10 cellular contexts compared by ENCODE assay signal in the genomic region with DNA sequence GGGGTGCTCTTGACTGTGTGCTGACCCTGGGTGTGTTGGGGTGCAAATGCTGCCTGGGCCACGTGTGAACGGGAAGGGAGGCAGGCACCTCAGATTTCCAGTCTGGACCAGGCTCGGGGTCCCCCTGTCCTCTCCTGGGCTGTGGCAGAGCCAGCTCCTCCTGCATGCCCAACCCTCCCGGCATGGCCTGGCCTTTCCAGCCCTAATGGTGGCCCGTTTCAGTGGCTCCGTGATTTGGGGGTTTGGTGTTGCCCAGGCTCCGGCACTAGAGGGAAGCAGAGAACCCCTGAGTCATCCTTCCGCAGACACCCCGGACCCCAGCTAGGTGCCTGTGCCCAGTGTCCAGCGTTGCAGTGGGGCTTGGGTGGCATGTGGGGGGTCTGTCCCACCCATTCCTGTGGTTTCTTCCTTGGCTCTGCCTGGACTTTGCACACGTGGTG. TPM values are rescaled to one million over a fixed set of nuclear protein-coding genes. Genes with fewer than 3 reads are reported as not detected.
DNase-seq lines count a peak whose midpoint lies in the region; ATAC-seq and TF ChIP-seq lines count a peak whose summit lies in the region.
"Had no signal": no experiment of that assay in that cellular context is flagged by ENCODE, and none has a peak within 500 bp of the region (broad histone marks: within the 10 kb centered on the region; RNA-seq: fewer than 3 reads in every experiment).

No MANE protein-coding gene starts in this region.

- H3K9me3 Mint-ChIP-seq in activated naive CD4-positive, alpha-beta T cell treated with anti-CD3 and anti-CD28 coated beads for 36 hours, result no peaks in the 10 kb centered on the region
- no peaks in the 10 kb centered on the region for H3K9me3 Mint-ChIP-seq in activated T-helper 1 cell treated with anti-CD3 and anti-CD28 coated beads, Interleukin-12 subunit alpha, Interleukin-12 subunit beta, Interleukin-2, Interleukin-4 antibody, amounts not matched to agents 30 ng/mL and 10 ng/mL and 1 ng/mL, durations not matched to agents 14 hours and 24 hours and 36 hours
- H3K9me3 Mint-ChIP-seq: HFFc6 had no signal

- H3K36me3 ChIP-seq in right lobe of liver (peaks cover 0 to 2% (median 0%) of the 10 kb centered on the region in 4 donors), transverse colon (peaks cover 0 to 8% (median 0%) of the 10 kb centered on the region in 4 donors)

- peak; percentile 13 for DNase-seq in activated naive CD4-positive, alpha-beta T cell treated with anti-CD3 and anti-CD28 coated beads for 36 hours
- DNase-seq in activated naive CD4-positive, alpha-beta T cell (lab: John Stamatoyannopoulos, UW), result no peak
- DNase-seq in activated T-helper 1 cell treated with anti-CD3 and anti-CD28 coated beads, Interleukin-12 subunit alpha, Interleukin-12 subunit beta, Interleukin-2, Interleukin-4 antibody, amounts not matched to agents 30 ng/mL and 10 ng/mL and 1 ng/mL, durations not matched to agents 14 hours and 24 hours and 36 hours (ENCODE audit: low spot score), result no peak
- DNase-seq in right lobe of liver, result peak in 2 of 3 donors; percentile 12 to 52
- DNase-seq in transverse colon, result no peak
- DNase-seq in NCI-H146 treated with DMSO at 0.1 percent for 48 hours (lab: John Stamatoyannopoulos, UW; ENCODE audit: unreplicated experiment), result no peak
- no peak for DNase-seq in putamen (ENCODE audit: low spot score)
- DNase-seq: activated CD4-positive, alpha-beta T cell treated with anti-CD3 and anti-CD28 coated beads, Interleukin-2, amount 50 U/mL, for 1 hour; HFFc6 had no signal

- intact Hi-C loops in activated naive CD4-positive, alpha-beta T cell treated with anti-CD3 and anti-CD28 coated beads for 36 hours (cut with micrococcal nuclease), result no loop called here
- intact Hi-C loops in activated T-helper 1 cell treated with anti-CD3 and anti-CD28 coated beads, Interleukin-12 subunit alpha, Interleukin-12 subunit beta, Interleukin-2, Interleukin-4 antibody, amounts not matched to agents 30 ng/mL and 10 ng/mL and 1 ng/mL, durations not matched to agents 14 hours and 24 hours and 36 hours (cut with micrococcal nuclease), result no loop called here
- intact Hi-C loops in right lobe of liver (cut with DNase I), result loop anchor here in 1 of 2 donors (10.0 kb wide), 1 partner anchor 195 kb away; no protein-coding TSS in a partner anchor
- intact Hi-C loops in transverse colon (cut with DNase I; ENCODE audit: low total_unique reads), result no loop called here

- H3K27ac ChIP-seq in right lobe of liver (no peak overlapping the region), transverse colon (peak overlapping the region; percentile 92 to 95 (median 93))

- no peak for TF ChIP-seq POLR2A in right lobe of liver (IDR thresholded peaks at IDR 0.05)
- TF ChIP-seq POLR2A in transverse colon (IDR thresholded peaks at IDR 0.05), result no peak

- H3K9me3 ChIP-seq in right lobe of liver (no peaks in the 10 kb centered on the region), transverse colon (no peaks in the 10 kb centered on the region)

- no peak for TF ChIP-seq CTCF in right lobe of liver (IDR thresholded peaks at IDR 0.05)
- TF ChIP-seq CTCF in transverse colon (IDR thresholded peaks at IDR 0.05), result peak in 2 of 5 experiments; percentile 12

- peak overlapping the region; percentile 99 for H3K27ac Mint-ChIP-seq in activated naive CD4-positive, alpha-beta T cell treated with anti-CD3 and anti-CD28 coated beads for 36 hours
- no peak overlapping the region for H3K27ac Mint-ChIP-seq in activated T-helper 1 cell treated with anti-CD3 and anti-CD28 coated beads, Interleukin-12 subunit alpha, Interleukin-12 subunit beta, Interleukin-2, Interleukin-4 antibody, amounts not matched to agents 30 ng/mL and 10 ng/mL and 1 ng/mL, durations not matched to agents 14 hours and 24 hours and 36 hours
- H3K27ac Mint-ChIP-seq: HFFc6 had no signal

- peak overlapping the region; percentile 80 for H3K4me3 Mint-ChIP-seq in activated naive CD4-positive, alpha-beta T cell treated with anti-CD3 and anti-CD28 coated beads for 36 hours
- H3K4me3 Mint-ChIP-seq in activated T-helper 1 cell treated with anti-CD3 and anti-CD28 coated beads, Interleukin-12 subunit alpha, Interleukin-12 subunit beta, Interleukin-2, Interleukin-4 antibody, amounts not matched to agents 30 ng/mL and 10 ng/mL and 1 ng/mL, durations not matched to agents 14 hours and 24 hours and 36 hours, result peak overlapping the region; percentile 85
- H3K4me3 Mint-ChIP-seq: HFFc6 had no signal

- no peak for TF ChIP-seq EP300 in transverse colon (IDR thresholded peaks at IDR 0.05; ENCODE audit: low read depth)

- H3K4me1 ChIP-seq in right lobe of liver, result no peaks in the 10 kb centered on the region
- peaks cover 31 to 77% (median 44%) of the 10 kb centered on the region in 4 donors for H3K4me1 ChIP-seq in transverse colon

- H3K4me3 ChIP-seq in right lobe of liver (no peak overlapping the region), transverse colon (no peak overlapping the region)

- no peaks in the 10 kb centered on the region for H3K27me3 Mint-ChIP-seq in activated naive CD4-positive, alpha-beta T cell treated with anti-CD3 and anti-CD28 coated beads for 36 hours (ENCODE audit: low read depth)
- H3K27me3 Mint-ChIP-seq in activated T-helper 1 cell treated with anti-CD3 and anti-CD28 coated beads, Interleukin-12 subunit alpha, Interleukin-12 subunit beta, Interleukin-2, Interleukin-4 antibody, amounts not matched to agents 30 ng/mL and 10 ng/mL and 1 ng/mL, durations not matched to agents 14 hours and 24 hours and 36 hours (ENCODE audit: insufficient read depth), result no peaks in the 10 kb centered on the region

- H3K4me1 Mint-ChIP-seq in activated naive CD4-positive, alpha-beta T cell treated with anti-CD3 and anti-CD28 coated beads for 36 hours (ENCODE audit: low read depth), result peaks cover 83% of the 10 kb centered on the region
- H3K4me1 Mint-ChIP-seq in activated T-helper 1 cell treated with anti-CD3 and anti-CD28 coated beads, Interleukin-12 subunit alpha, Interleukin-12 subunit beta, Interleukin-2, Interleukin-4 antibody, amounts not matched to agents 30 ng/mL and 10 ng/mL and 1 ng/mL, durations not matched to agents 14 hours and 24 hours and 36 hours (ENCODE audit: low read depth), result peaks cover 53% of the 10 kb centered on the region

- no peaks in the 10 kb centered on the region for H3K27me3 ChIP-seq in right lobe of liver
- no peaks in the 10 kb centered on the region for H3K27me3 ChIP-seq in transverse colon

- CTCF ChIA-PET in activated naive CD4-positive, alpha-beta T cell treated with anti-CD3 and anti-CD28 coated beads for 36 hours (lab: Charles Lee), result interaction anchor here (1.0 to 2.7 kb wide), 3 partner anchors 11 to 95 kb away, joined by 3 to 11 read pairs (median 3); no protein-coding TSS in a partner anchor

- in situ Hi-C loops in transverse colon (cut with MboI; ENCODE audit: low pct_ligation_motif_present in 1 of 4, low pct_unique_long_range_greater_than_20kb in 1 of 4, low sequenced_read_pairs in 3 of 4), result no loop called here

- WGBS in right lobe of liver (ENCODE audit: insufficient coverage, low coverage, low lambda C conversion rate, missing lambda C conversion rate), result no CpG with 5 or more reads among the region's 11 CpGs
- WGBS in transverse colon (ENCODE audit: low coverage in 1 of 2), 2 donors, result 20 to 61% methylated on average over 1 to 10 of the region's 11 CpGs

- ATAC-seq in right lobe of liver, result no peak
- no peak for ATAC-seq in HG02852 (IDR thresholded peaks at IDR 0.05; ENCODE audit: unreplicated experiment)

- peaks cover 60% of the 10 kb centered on the region for H3K36me3 Mint-ChIP-seq in activated naive CD4-positive, alpha-beta T cell treated with anti-CD3 and anti-CD28 coated beads for 36 hours (ENCODE audit: low read depth)
- peaks cover 54% of the 10 kb centered on the region for H3K36me3 Mint-ChIP-seq in activated T-helper 1 cell treated with anti-CD3 and anti-CD28 coated beads, Interleukin-12 subunit alpha, Interleukin-12 subunit beta, Interleukin-2, Interleukin-4 antibody, amounts not matched to agents 30 ng/mL and 10 ng/mL and 1 ng/mL, durations not matched to agents 14 hours and 24 hours and 36 hours (ENCODE audit: low read depth)

RNA-seq across cellular contexts. Expression of a gene that starts 9.1 kb away (rescaled TPM):
- total RNA-seq in activated naive CD4-positive, alpha-beta T cell treated with anti-CD3 and anti-CD28 coated beads for 36 hours, result 10 to 100 TPM; 60.3 to 63.1 TPM
- total RNA-seq in activated T-helper 1 cell treated with anti-CD3 and anti-CD28 coated beads, Interleukin-12 subunit alpha, Interleukin-12 subunit beta, Interleukin-2, Interleukin-4 antibody, amounts not matched to agents 30 ng/mL and 10 ng/mL and 1 ng/mL, durations not matched to agents 14 hours and 24 hours and 36 hours, result 90.4 and 92.5 TPM in 2 replicates
- total RNA-seq in right lobe of liver (10 to 100 TPM in 3 of 6 experiments, 1 to 10 TPM in 3; 3.9 to 16.9 (median 9.6) TPM), transverse colon (10 to 100 TPM; 26.5 to 37.4 (median 30.4) TPM)

RNA-seq across cellular contexts. Expression of a gene that starts 49.2 kb away (rescaled TPM):
- total RNA-seq in activated naive CD4-positive, alpha-beta T cell treated with anti-CD3 and anti-CD28 coated beads for 36 hours, result 10 to 100 TPM; 45.6 to 46.5 TPM
- 54.4 and 59.2 TPM in 2 replicates for total RNA-seq in activated T-helper 1 cell treated with anti-CD3 and anti-CD28 coated beads, Interleukin-12 subunit alpha, Interleukin-12 subunit beta, Interleukin-2, Interleukin-4 antibody, amounts not matched to agents 30 ng/mL and 10 ng/mL and 1 ng/mL, durations not matched to agents 14 hours and 24 hours and 36 hours
- total RNA-seq in right lobe of liver (10 to 100 TPM in 4 of 6 experiments, 1 to 10 TPM in 2; 8.6 to 22.1 (median 11.1) TPM), transverse colon (10 to 100 TPM in 3 of 4 donors, 1 to 10 TPM in 1; 5.6 to 29.9 (median 15.2) TPM)

Comparison
In these comparisons a context has a peak if more than half of its experiments do, and no peak if none do; other contexts are left out.
1. DNase-seq: peak in activated naive CD4-positive, alpha-beta T cell treated with anti-CD3 and anti-CD28 coated beads for 36 hours (single experiment) and right lobe of liver (2 of 3); none in activated naive CD4-positive, alpha-beta T cell (0 of 4), activated T-helper 1 cell treated with anti-CD3 and anti-CD28 coated beads, Interleukin-12 subunit alpha, Interleukin-12 subunit beta, Interleukin-2, Interleukin-4 antibody, amounts not matched to agents 30 ng/mL and 10 ng/mL and 1 ng/mL, durations not matched to agents 14 hours and 24 hours and 36 hours (single experiment), transverse colon (single experiment), NCI-H146 treated with DMSO at 0.1 percent for 48 hours (single experiment) and putamen (single experiment).
2. H3K27ac ChIP-seq: peak in transverse colon (4 of 4); none in right lobe of liver (0 of 3).